In the genomic region with DNA sequence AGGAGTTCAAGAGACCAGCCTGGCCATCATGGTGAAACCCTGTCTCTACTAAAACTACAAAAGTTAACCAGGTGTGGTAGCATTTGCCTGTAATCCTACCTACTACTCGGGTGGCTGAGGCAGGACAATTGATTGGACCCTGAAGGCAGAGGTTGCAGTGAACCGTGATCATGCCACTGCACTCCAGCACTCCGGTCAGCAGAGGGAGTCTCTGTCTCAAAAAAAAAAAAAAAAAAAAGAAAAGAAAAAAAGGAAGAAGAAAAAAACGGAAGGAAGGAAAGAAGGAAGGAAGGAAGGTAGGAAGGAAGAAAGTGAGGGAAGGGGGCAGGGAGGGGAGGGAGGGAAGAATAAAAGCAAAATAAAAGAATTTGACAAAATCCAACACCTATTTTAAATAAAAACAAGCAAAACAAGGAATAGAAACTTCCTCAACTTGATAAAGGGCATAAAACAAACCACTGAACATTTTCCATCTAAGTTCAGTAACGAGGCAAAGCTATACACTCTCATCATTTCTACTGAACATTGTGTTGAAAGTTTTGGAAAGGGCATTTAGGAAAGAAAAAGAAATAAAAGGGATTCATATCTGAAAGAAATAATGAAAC, we compare ENCODE assay signal across 10 cellular contexts.
DNase-seq lines count a peak whose midpoint lies in the region; ATAC-seq and TF ChIP-seq lines count a peak whose summit lies in the region.
"Had no signal": no experiment of that assay in that cellular context is flagged by ENCODE, and none has a peak within 500 bp of the region (broad histone marks: within the 10 kb centered on the region; RNA-seq: fewer than 3 reads in every experiment).

No MANE protein-coding gene starts in this region.

- H3K4me3 ChIP-seq in Caco-2 (ENCODE audit: low read depth, low read length) (no peak overlapping the region), IMR-90 (ENCODE audit: insufficient read depth, low read depth, low read length) (no peak overlapping the region), SK-N-SH (ENCODE audit: low read depth in 2 of 2, low read length in 1 of 2) (no peak overlapping the region)

- BruUV-seq in Caco-2 (replicated peaks; lab: Mats Ljungman, UMichigan) (no TSS peak), IMR-90 (replicated peaks; lab: Mats Ljungman, UMichigan) (no TSS peak)

- no peak overlapping the region for H3K18ac ChIP-seq in IMR-90 (ENCODE audit: low read depth, low read length)

- H2AFZ ChIP-seq in IMR-90 (replicated peaks; ENCODE audit: low read length, poor library complexity) (no peak overlapping the region), SK-N-SH (ENCODE audit: low read depth) (no peak overlapping the region)

- H3K27me3 Mint-ChIP-seq in Caco-2 (ENCODE audit: insufficient read depth, unreplicated experiment): peaks cover 3% of the 10 kb centered on the region

- H3K9me2 ChIP-seq in SK-N-SH: no peaks in the 10 kb centered on the region

- TF ChIP-seq RAD21 in IMR-90 (IDR thresholded peaks at IDR 0.05; ENCODE audit: low read length) (no peak), SK-N-SH (IDR thresholded peaks at IDR 0.05; ENCODE audit: low read length) (peak; percentile 31)

- H3K9me1 ChIP-seq in IMR-90 (ENCODE audit: insufficient read depth, low read length): no peaks in the 10 kb centered on the region

- H3K79me2 ChIP-seq in SK-N-SH (ENCODE audit: insufficient read depth): no peaks in the 10 kb centered on the region

- no peak overlapping the region for H2AK9ac ChIP-seq in IMR-90 (replicated peaks; ENCODE audit: low read depth, low read length, poor library complexity)

- no peaks in the 10 kb centered on the region for H4K20me1 ChIP-seq in IMR-90 (ENCODE audit: insufficient read depth, low read length)
- H4K20me1 ChIP-seq in SK-N-SH (ENCODE audit: insufficient read depth): no peaks in the 10 kb centered on the region

- H3K9me3 ChIP-seq in Caco-2 (no peaks in the 10 kb centered on the region; the same call in 1 of the 2 replicates), IMR-90 (ENCODE audit: control insufficient read depth, insufficient read depth, low read length) (no peaks in the 10 kb centered on the region), SK-N-SH (no peaks in the 10 kb centered on the region)

- no peak overlapping the region for H3K14ac ChIP-seq in IMR-90 (replicated peaks; ENCODE audit: low read depth, low read length)

- dilution Hi-C loops in IMR-90 (cut with HindIII; ENCODE audit: low sequenced_read_pairs, unreplicated experiment): no loop called here

- TF ChIP-seq CTCF in Caco-2 (IDR thresholded peaks at IDR 0.05; ENCODE audit: insufficient read depth in 1 of 2, low read depth in 1 of 2, low read length in 1 of 2, severe bottlenecking in 1 of 2, unreplicated experiment in 1 of 2): peak; percentile 41 to 55
- peak; percentile 34 for TF ChIP-seq CTCF in IMR-90 (conservative IDR thresholded peaks at IDR 0.05; ENCODE audit: low read depth, low read length)
- peak; percentile 59 for TF ChIP-seq CTCF in SK-N-SH (IDR thresholded peaks at IDR 0.05)

- DNase-seq in Caco-2 (peak in 1 of 2 experiments; percentile 41), IMR-90 (no peak), SK-N-SH (peak; percentile 2), iris pigment epithelial cell (ENCODE audit: low read depth) (peak; percentile 17), SW 1271 (lab: John Stamatoyannopoulos, UW) (no peak)
- DNase-seq in stimulated activated effector memory CD8-positive, alpha-beta T cell treated with anti-CD3 and anti-CD28 coated beads, Interleukin-12 subunit alpha, Interleukin-12 subunit beta, amount 100 ng/mL, for 72 hours (ENCODE audit: low spot score in 2 of 2): no peak
- DNase-seq in activated CD4-positive, alpha-beta T cell treated with anti-CD3 and anti-CD28 coated beads, Interleukin-2, amount 50 U/mL, for 48 hours: no peak
- DNase-seq: GDM1 had no signal

- no peak overlapping the region for H2BK15ac ChIP-seq in IMR-90 (ENCODE audit: low read depth, low read length)

- no peak overlapping the region for H2BK5ac ChIP-seq in IMR-90 (ENCODE audit: low read depth, low read length, poor library complexity, severe bottlenecking)

- no peak overlapping the region for H2BK20ac ChIP-seq in IMR-90 (ENCODE audit: low read depth, low read length)

- no peaks in the 10 kb centered on the region for H3K36me3 Mint-ChIP-seq in Caco-2 (ENCODE audit: insufficient read depth, unreplicated experiment)
- no peaks in the 10 kb centered on the region for H3K36me3 Mint-ChIP-seq in stimulated activated effector memory CD8-positive, alpha-beta T cell treated with anti-CD3 and anti-CD28 coated beads, Interleukin-12 subunit alpha, Interleukin-12 subunit beta, amount 100 ng/mL, for 72 hours

- H3K36me3 ChIP-seq in Caco-2 (ENCODE audit: control insufficient read depth, insufficient read depth, low read length) (no peaks in the 10 kb centered on the region), IMR-90 (ENCODE audit: control insufficient read depth, insufficient read depth, low read length) (no peaks in the 10 kb centered on the region), SK-N-SH (replicated peaks in 1 of 2; ENCODE audit: control insufficient read depth in 1 of 2, insufficient read depth in 2 of 2, low read length in 1 of 2) (no peaks in the 10 kb centered on the region)

- H3K27me3 ChIP-seq in Caco-2 (replicated peaks; ENCODE audit: control insufficient read depth, insufficient read depth, low read length) (no peaks in the 10 kb centered on the region), IMR-90 (ENCODE audit: control insufficient read depth, insufficient read depth, low read length) (no peaks in the 10 kb centered on the region), SK-N-SH (ENCODE audit: insufficient read depth) (no peaks in the 10 kb centered on the region)

- TF ChIP-seq EP300 in SK-N-SH (IDR thresholded peaks at IDR 0.05; ENCODE audit: borderline replicate concordance in 1 of 2, low read depth in 1 of 2, low read length in 1 of 2): no peak

- no peaks in the 10 kb centered on the region for H3K9me3 Mint-ChIP-seq in Caco-2 (ENCODE audit: unreplicated experiment)
- H3K9me3 Mint-ChIP-seq in stimulated activated effector memory CD8-positive, alpha-beta T cell treated with anti-CD3 and anti-CD28 coated beads, Interleukin-12 subunit alpha, Interleukin-12 subunit beta, amount 100 ng/mL, for 72 hours: peaks cover 2% of the 10 kb centered on the region

- H3K27ac ChIP-seq in IMR-90 (ENCODE audit: insufficient read depth, low read length) (no peak overlapping the region), SK-N-SH (ENCODE audit: low read depth in 2 of 2, low read length in 1 of 2) (no peak overlapping the region)

- H4K91ac ChIP-seq in IMR-90 (ENCODE audit: insufficient read depth, low read depth, low read length): no peak overlapping the region

- H3K56ac ChIP-seq in IMR-90 (ENCODE audit: extremely low read depth, insufficient read depth, low read length): no peak overlapping the region

- no peaks in the 10 kb centered on the region for H3K79me1 ChIP-seq in IMR-90 (ENCODE audit: low read depth in 1 of 2, low read length in 2 of 2)

- H2BK120ac ChIP-seq in IMR-90 (ENCODE audit: low read depth, low read length): no peak overlapping the region

- H4K8ac ChIP-seq in IMR-90 (ENCODE audit: low read depth in 2 of 2, low read length in 2 of 2): no peak overlapping the region

- H3K4me2 ChIP-seq in IMR-90 (ENCODE audit: low read depth, low read length) (no peak overlapping the region; the same call in 1 of the 2 replicates), SK-N-SH (no peak overlapping the region)

- POLR2A ChIA-PET in Caco-2 (lab: Charles Lee): no interaction called here
- POLR2A ChIA-PET in IMR-90 (lab: Charles Lee; ENCODE audit: unreplicated experiment): no interaction called here
- POLR2A ChIA-PET in SK-N-SH (lab: Yijun Ruan, JAX): no interaction called here

- H4K5ac ChIP-seq in IMR-90 (ENCODE audit: low read depth, low read length): no peak overlapping the region

- no peak overlapping the region for H3K23ac ChIP-seq in IMR-90 (ENCODE audit: low read depth, low read length)

- TF ChIP-seq POLR2A in IMR-90 (IDR thresholded peaks at IDR 0.05; ENCODE audit: low read depth, low read length): no peak

- peaks cover 7% of the 10 kb centered on the region for H3K4me1 Mint-ChIP-seq in Caco-2 (ENCODE audit: low read depth, unreplicated experiment)
- no peaks in the 10 kb centered on the region for H3K4me1 Mint-ChIP-seq in stimulated activated effector memory CD8-positive, alpha-beta T cell treated with anti-CD3 and anti-CD28 coated beads, Interleukin-12 subunit alpha, Interleukin-12 subunit beta, amount 100 ng/mL, for 72 hours

- H3K27ac Mint-ChIP-seq in Caco-2 (ENCODE audit: unreplicated experiment): no peak overlapping the region
- no peak overlapping the region for H3K27ac Mint-ChIP-seq in stimulated activated effector memory CD8-positive, alpha-beta T cell treated with anti-CD3 and anti-CD28 coated beads, Interleukin-12 subunit alpha, Interleukin-12 subunit beta, amount 100 ng/mL, for 72 hours

- H3F3A ChIP-seq in SK-N-SH (replicated peaks; ENCODE audit: insufficient read depth): no peaks in the 10 kb centered on the region

- in situ Hi-C loops in IMR-90 (cut with MboI; ENCODE audit: low sequenced_read_pairs): no loop called here

- no peak overlapping the region; the same call in 1 of the 2 replicates for H3K4ac ChIP-seq in IMR-90 (ENCODE audit: low read depth, low read length)

- 53% methylated on average over 2 of the region's 5 CpGs; no CpG with 5 or more reads in 1 of the 2 experiments for WGBS in IMR-90 (ENCODE audit: extremely low coverage in 2 of 2, insufficient read length in 1 of 2), 2 experiments
- 2% methylated on average over 5 of the region's 5 CpGs for WGBS in SK-N-SH (ENCODE audit: low lambda C conversion rate)

- CTCF ChIA-PET in Caco-2 (lab: Charles Lee): no interaction called here
- CTCF ChIA-PET in IMR-90 (lab: Yijun Ruan, JAX): no interaction called here
- CTCF ChIA-PET in SK-N-SH (lab: Yijun Ruan, JAX): interaction anchor here (0.8 to 1.1 kb wide), 3 partner anchors 12 to 119 kb away, joined by 3 to 4 read pairs (median 3); no protein-coding TSS in a partner anchor

- H3K9ac ChIP-seq in IMR-90 (ENCODE audit: low read depth, low read length): no peak overlapping the region
- H3K9ac ChIP-seq in SK-N-SH: no peak overlapping the region

- H3K4me3 Mint-ChIP-seq in Caco-2 (ENCODE audit: unreplicated experiment): no peak overlapping the region
- no peak overlapping the region for H3K4me3 Mint-ChIP-seq in stimulated activated effector memory CD8-positive, alpha-beta T cell treated with anti-CD3 and anti-CD28 coated beads, Interleukin-12 subunit alpha, Interleukin-12 subunit beta, amount 100 ng/mL, for 72 hours

- no peak; the same call in 1 of the 2 replicates for ATAC-seq in IMR-90 (ENCODE audit: low read depth)
- no peak for ATAC-seq in stimulated activated effector memory CD8-positive, alpha-beta T cell treated with anti-CD3 and anti-CD28 coated beads, Interleukin-12 subunit alpha, Interleukin-12 subunit beta, amount 100 ng/mL, for 72 hours
- no peak for ATAC-seq in HG03025 (IDR thresholded peaks at IDR 0.05; ENCODE audit: low FRiP score, unreplicated experiment)
- ATAC-seq: Right ventricle myocardium inferior had no signal

- intact Hi-C loops in Caco-2 (cut with micrococcal nuclease; ENCODE audit: unreplicated experiment) (loop anchor here (1.0 to 10.0 kb wide), 2 partner anchors 15 to 405 kb away; no protein-coding TSS in a partner anchor), IMR-90 (cut with micrococcal nuclease) (no loop called here)

- no peak overlapping the region for H2AK5ac ChIP-seq in IMR-90 (ENCODE audit: low read depth, low read length)

- H3K4me1 ChIP-seq in Caco-2: no peaks in the 10 kb centered on the region
- H3K4me1 ChIP-seq in IMR-90 (ENCODE audit: control insufficient read depth, insufficient read depth, low read length): no peaks in the 10 kb centered on the region
- no peaks in the 10 kb centered on the region for H3K4me1 ChIP-seq in SK-N-SH (ENCODE audit: control insufficient read depth in 1 of 2, insufficient read depth in 2 of 2, low read depth in 1 of 2, low read length in 1 of 2)

Comparison
In these comparisons a context has a peak if more than half of its experiments do, and no peak if none do; other contexts are left out.
1. DNase-seq: peak in SK-N-SH (single experiment) and iris pigment epithelial cell (single experiment); none in IMR-90 (single experiment), stimulated activated effector memory CD8-positive, alpha-beta T cell treated with anti-CD3 and anti-CD28 coated beads, Interleukin-12 subunit alpha, Interleukin-12 subunit beta, amount 100 ng/mL, for 72 hours (0 of 2), SW 1271 (0 of 2) and activated CD4-positive, alpha-beta T cell treated with anti-CD3 and anti-CD28 coated beads, Interleukin-2, amount 50 U/mL, for 48 hours (0 of 2).
2. Peak in every context shown above with its lines, with median percentiles within 50 percentile points of each other: CTCF ChIP-seq.